21 cellular contexts compared by ENCODE assay signal in genomic region chr10:83931669-83932068, GRCh38.
A peak's percentile ranks its signal among the peaks of the same experiment; 100 is the strongest.
DNase-seq lines count a peak whose midpoint lies in the region; ATAC-seq, FAIRE-seq and TF ChIP-seq lines count a peak whose summit lies in the region.
"Had no signal": no experiment of that assay in that cellular context is flagged by ENCODE, and none has a peak within 500 bp of the region (broad histone marks: within the 10 kb centered on the region; RNA-seq: fewer than 3 reads in every experiment).

No MANE protein-coding gene starts in this region.

- TF ChIP-seq POLR2A in body of pancreas (IDR thresholded peaks at IDR 0.05) = no peak
- no peak for TF ChIP-seq POLR2A in esophagus muscularis mucosa (IDR thresholded peaks at IDR 0.05; ENCODE audit: low read depth)

- H3K27ac ChIP-seq in body of pancreas (no peak overlapping the region), esophagus muscularis mucosa (replicated peaks in 1 of 4) (no peak overlapping the region)
- H3K27ac ChIP-seq: 22Rv1; A549; BLaER1 treated with 17β-estradiol and CSF1 and Interleukin-3, amounts not matched to agents 10 nM and 100 nM; C4-2B had no signal

- H3K27me3 ChIP-seq in body of pancreas (no peaks in the 10 kb centered on the region), esophagus muscularis mucosa (peaks cover 0 to 4% (median 0%) of the 10 kb centered on the region in 4 donors)
- H3K27me3 ChIP-seq: BLaER1 treated with 17β-estradiol and CSF1 and Interleukin-3, amounts not matched to agents 10 nM and 100 nM had no signal

- intact Hi-C loops in body of pancreas (cut with DNase I) (no loop called here), esophagus muscularis mucosa (cut with DNase I) (no loop called here)

- H3K4me1 ChIP-seq in body of pancreas (peaks cover 5% of the 10 kb centered on the region), esophagus muscularis mucosa (no peaks in the 10 kb centered on the region)
- H3K4me1 ChIP-seq: A549, Caco-2 had no signal

- no peak overlapping the region for H3K4me3 ChIP-seq in body of pancreas
- H3K4me3 ChIP-seq in esophagus muscularis mucosa = no peak overlapping the region
- H3K4me3 ChIP-seq: A549; BLaER1 treated with 17β-estradiol and CSF1 and Interleukin-3, amounts not matched to agents 10 nM and 100 nM had no signal

- TF ChIP-seq EP300 in esophagus muscularis mucosa (IDR thresholded peaks at IDR 0.05) = no peak

- no peaks in the 10 kb centered on the region for H3K36me3 ChIP-seq in body of pancreas (replicated peaks in 1 of 2; ENCODE audit: insufficient read depth in 1 of 2, low read depth in 2 of 2)
- H3K36me3 ChIP-seq in esophagus muscularis mucosa = no peaks in the 10 kb centered on the region
- H3K36me3 ChIP-seq: BLaER1 treated with 17β-estradiol and CSF1 and Interleukin-3, amounts not matched to agents 10 nM and 100 nM had no signal

- no peak for TF ChIP-seq CTCF in body of pancreas (IDR thresholded peaks at IDR 0.05)
- TF ChIP-seq CTCF in esophagus muscularis mucosa (IDR thresholded peaks at IDR 0.05) = no peak

- DNase-seq in RPMI8226 = peak; percentile 18
- peak in 3 of 4 donors; percentile 29 to 59 (median 40) for DNase-seq in body of pancreas
- peak; percentile 78 for DNase-seq in esophagus muscularis mucosa (ENCODE audit: extremely low spot score)
- DNase-seq in urothelium cell line (ENCODE audit: low spot score) = no peak
- DNase-seq in NCI-H748 (lab: John Stamatoyannopoulos, UW; ENCODE audit: unreplicated experiment) = no peak
- no peak for DNase-seq in NK-92 (lab: John Stamatoyannopoulos, UW; ENCODE audit: unreplicated experiment)
- DNase-seq in midbrain (lab: John Stamatoyannopoulos, UW) = no peak
- DNase-seq: AML-193; Caco-2; Calu3; CD4-positive, alpha-beta T cell; CD8-positive, alpha-beta T cell; DMS79 treated with DMSO at 0.1 percent for 48 hours; GF-D8 had no signal

- H3K9me3 ChIP-seq in body of pancreas (no peaks in the 10 kb centered on the region), esophagus muscularis mucosa (no peaks in the 10 kb centered on the region)
- H3K9me3 ChIP-seq: A549; BLaER1 treated with 17β-estradiol and CSF1 and Interleukin-3, amounts not matched to agents 10 nM and 100 nM; Caco-2 had no signal

- FAIRE-seq in urothelium cell line (lab: Jason Lieb, UNC) = peak; percentile 32
- FAIRE-seq: A549, D721Med, G401.6, GM19239 had no signal

- no peak for ATAC-seq in body of pancreas
- ATAC-seq: A549; CD8-positive, alpha-beta T cell had no signal

- WGBS in body of pancreas, 2 donors = 20 to 32% methylated on average over 3 of the region's 3 CpGs
- WGBS in esophagus muscularis mucosa = 100% methylated on average over 2 of the region's 3 CpGs

Comparison
In these comparisons a context has a peak if more than half of its experiments do, and no peak if none do; other contexts are left out.
1. DNase-seq: peak in RPMI8226 (single experiment), body of pancreas (3 of 4) and esophagus muscularis mucosa (single experiment); none in urothelium cell line (single experiment), NCI-H748 (single experiment), NK-92 (single experiment) and midbrain (single experiment).